23 cellular contexts compared by ENCODE assay signal in the genomic region with DNA sequence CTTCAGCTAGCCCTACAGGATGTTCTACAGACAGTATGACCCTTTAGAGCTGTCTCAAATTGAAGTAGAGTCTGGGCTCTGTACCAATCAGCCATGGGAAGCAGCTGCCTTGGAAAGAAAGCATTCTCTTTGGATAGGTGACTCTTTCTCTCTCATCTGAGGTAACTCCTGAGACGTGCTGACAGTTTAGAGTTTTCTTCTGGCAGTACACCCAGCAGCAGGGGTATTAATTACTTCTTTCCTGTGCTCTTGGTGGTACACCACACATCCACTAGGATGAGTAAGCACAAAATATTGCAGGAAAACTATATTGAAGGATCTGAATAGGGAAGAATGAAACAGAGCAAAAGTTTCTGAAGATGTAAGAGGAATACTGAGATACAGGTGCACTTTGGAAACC.
"Had no signal": no experiment of that assay in that cellular context is flagged by ENCODE, and none has a peak within 500 bp of the region (broad histone marks: within the 10 kb centered on the region; RNA-seq: fewer than 3 reads in every experiment).

No MANE protein-coding gene starts in this region.

- DNase-seq: colonic mucosa; dermis blood vessel endothelial cell; erythroblast; foreskin keratinocyte; head of caudate nucleus; kidney; left colon; left ventricle myocardium superior; mesenchymal stem cell; naive thymus-derived CD4-positive, alpha-beta T cell; ovary; right cardiac atrium; stimulated activated CD4-positive, alpha-beta T cell treated with anti-CD3 and anti-CD28 coated beads, Interleukin-4, amount 100 ng/mL, for 1 hour; stimulated activated CD8-positive, alpha-beta memory T cell treated with anti-CD3 and anti-CD28 coated beads, Interleukin-4, amount 100 ng/mL, for 48 hours; tibial artery; upper lobe of right lung had no signal

- H3K27ac ChIP-seq: colonic mucosa, foreskin keratinocyte, hepatocyte, ovary, tibial artery, upper lobe of right lung, vagina had no signal

- H3K4me3 ChIP-seq: colonic mucosa, hepatocyte, lung, ovary, smooth muscle cell, tibial artery, upper lobe of right lung, vagina had no signal

- H3K27me3 ChIP-seq: colonic mucosa, foreskin keratinocyte, hepatocyte, ovary, tibial artery, upper lobe of right lung, vagina had no signal

- H3K4me2 ChIP-seq: hepatocyte, smooth muscle cell had no signal

- H3K79me2 ChIP-seq: hepatocyte had no signal

- H3K4me1 Mint-ChIP-seq: naive thymus-derived CD4-positive, alpha-beta T cell; stimulated activated effector memory CD8-positive, alpha-beta T cell treated with anti-CD3 and anti-CD28 coated beads, Interleukin-12 subunit alpha, Interleukin-12 subunit beta, amount 100 ng/mL, for 72 hours had no signal

- H3K4me3 Mint-ChIP-seq: naive thymus-derived CD4-positive, alpha-beta T cell; stimulated activated effector memory CD8-positive, alpha-beta T cell treated with anti-CD3 and anti-CD28 coated beads, Interleukin-12 subunit alpha, Interleukin-12 subunit beta, amount 100 ng/mL, for 72 hours; stimulated activated naive CD8-positive, alpha-beta T cell treated with anti-CD3 and anti-CD28 coated beads, Interleukin-15, Interleukin-2, amounts not matched to agents 100 ng/mL and 50 ng/mL, for 24 hours had no signal

- FAIRE-seq: endothelial cell of umbilical vein, kidney had no signal

- H3K27ac Mint-ChIP-seq: naive thymus-derived CD4-positive, alpha-beta T cell; stimulated activated effector memory CD8-positive, alpha-beta T cell treated with anti-CD3 and anti-CD28 coated beads, Interleukin-12 subunit alpha, Interleukin-12 subunit beta, amount 100 ng/mL, for 72 hours; stimulated activated naive CD8-positive, alpha-beta T cell treated with anti-CD3 and anti-CD28 coated beads, Interleukin-15, Interleukin-2, amounts not matched to agents 100 ng/mL and 50 ng/mL, for 24 hours had no signal

- H3K36me3 Mint-ChIP-seq: stimulated activated effector memory CD8-positive, alpha-beta T cell treated with anti-CD3 and anti-CD28 coated beads, Interleukin-12 subunit alpha, Interleukin-12 subunit beta, amount 100 ng/mL, for 72 hours had no signal

- H3K4me1 ChIP-seq: colonic mucosa, foreskin keratinocyte, tibial artery, upper lobe of right lung, vagina had no signal

- H3K36me3 ChIP-seq: colonic mucosa, ovary, tibial artery, upper lobe of right lung, vagina had no signal

- H3K9me3 ChIP-seq: ovary, upper lobe of right lung, vagina had no signal

- H2AFZ ChIP-seq: hepatocyte had no signal
